37 cellular contexts compared by ENCODE assay signal in the genomic region with DNA sequence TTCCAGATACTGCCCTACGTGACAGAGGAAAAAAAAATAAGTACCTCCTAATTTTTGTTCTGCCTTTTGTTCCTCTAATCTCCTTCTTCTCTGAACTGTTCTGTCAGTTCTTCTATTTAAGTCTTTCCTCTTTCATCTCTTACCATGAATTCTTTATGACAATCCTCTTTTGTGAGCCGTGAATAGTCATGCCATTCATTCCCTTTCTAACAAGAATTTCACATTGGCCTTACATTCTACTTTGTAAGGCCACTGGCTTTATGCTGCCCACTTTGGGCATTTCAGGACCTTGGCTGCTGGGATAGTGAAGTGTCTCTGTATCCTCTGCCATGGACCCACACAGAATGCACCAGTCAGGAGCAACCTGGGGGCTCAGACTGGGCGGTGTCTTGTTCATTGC. TPM values are rescaled to one million over a fixed set of nuclear protein-coding genes. Genes with fewer than 3 reads are reported as not detected.
"Had no signal": no experiment of that assay in that cellular context is flagged by ENCODE, and none has a peak within 500 bp of the region (broad histone marks: within the 10 kb centered on the region; RNA-seq: fewer than 3 reads in every experiment).

No MANE protein-coding gene starts in this region.

- H3K27ac ChIP-seq: cardiac muscle cell, Peyer's patch, VCaP had no signal

- DNase-seq: activated B cell treated with CpG ODN at 0.5 μM for 24 hours; activated CD4-positive, alpha-beta memory T cell treated with anti-CD3 and anti-CD28 coated beads for 36 hours; activated CD4-positive, alpha-beta T cell treated with anti-CD3 and anti-CD28 coated beads for 4 hours; activated CD4-positive, alpha-beta T cell treated with anti-CD3 and anti-CD28 coated beads, Interleukin-2, amount 50 U/mL, for 1 hour; activated CD4-positive, CD25-positive, alpha-beta regulatory T cell treated with anti-CD3 and anti-CD28 coated beads, Interleukin-2, amount 50 U/mL, for 72 hours; activated CD8-positive, alpha-beta memory T cell treated with anti-CD3 and anti-CD28 coated beads, Interleukin-2, amount 50 U/mL, for 4 hours; activated effector memory CD4-positive, alpha-beta T cell treated with Interleukin-2 at 50 U/mL for 16 hours; activated naive CD4-positive, alpha-beta T cell treated with anti-CD3 and anti-CD28 coated beads, Interleukin-2, amount 50 U/mL, for 16 hours; activated naive CD8-positive, alpha-beta T cell treated with anti-CD3 and anti-CD28 coated beads for 36 hours; activated T-cell treated with anti-CD3 and anti-CD28 coated beads for 4 hours; activated T-cell treated with anti-CD3 and anti-CD28 coated beads, Interleukin-2, amount 50 U/mL, for 4 hours; amniotic stem cell; aorta; MM.1S; MV-4-11; NCI-H1092; NCI-H146; NCI-H187; NCI-H2029 treated with DMSO at 0.1 percent for 48 hours; NCI-H2107; NCI-H2171; NCI-H510A; NCI-H526; NCI-H748 treated with DMSO at 0.1 percent for 48 hours; NK-92 treated with Interleukin-12 subunit alpha and Interleukin-12 subunit beta, amount 100 ng/mL, for 24 hours; PC-3; Peyer's patch; RPMI8226; SHP77 treated with DMSO at 0.1 percent for 48 hours; SW 1271; T-helper 1 cell; T-helper 2 cell; T-helper 9 cell had no signal

- H3K4me1 ChIP-seq: Peyer's patch had no signal

- H3K4me3 ChIP-seq: cardiac muscle cell, Peyer's patch had no signal

- H3K4me1 Mint-ChIP-seq: activated B cell treated with CpG ODN at 0.5 μM for 24 hours; activated naive CD8-positive, alpha-beta T cell treated with anti-CD3 and anti-CD28 coated beads for 36 hours; central memory CD8-positive, alpha-beta T cell had no signal

- H3K36me3 Mint-ChIP-seq: activated CD4-positive, alpha-beta memory T cell treated with anti-CD3 and anti-CD28 coated beads for 36 hours; activated naive CD8-positive, alpha-beta T cell treated with anti-CD3 and anti-CD28 coated beads for 36 hours had no signal

- H3K27me3 ChIP-seq: cardiac muscle cell, Peyer's patch had no signal

- H3K36me3 ChIP-seq: cardiac muscle cell, Peyer's patch had no signal

- ATAC-seq: activated T-cell treated with anti-CD3 and anti-CD28 coated beads, Interleukin-2, amount 50 U/mL, for 4 hours; PC-3 had no signal

- H3K9me3 Mint-ChIP-seq: activated B cell treated with CpG ODN at 0.5 μM for 24 hours; activated CD4-positive, alpha-beta memory T cell treated with anti-CD3 and anti-CD28 coated beads for 36 hours; activated naive CD8-positive, alpha-beta T cell treated with anti-CD3 and anti-CD28 coated beads for 36 hours; activated T-cell treated with anti-CD3 and anti-CD28 coated beads, Interleukin-2, amount 50 U/mL, for 4 hours; central memory CD8-positive, alpha-beta T cell had no signal

- H3K9me3 ChIP-seq: Peyer's patch had no signal

- H3K27ac Mint-ChIP-seq: activated B cell treated with CpG ODN at 0.5 μM for 24 hours; activated CD4-positive, alpha-beta memory T cell treated with anti-CD3 and anti-CD28 coated beads for 36 hours; activated naive CD8-positive, alpha-beta T cell treated with anti-CD3 and anti-CD28 coated beads for 36 hours had no signal

- H3K27me3 Mint-ChIP-seq: activated B cell treated with CpG ODN at 0.5 μM for 24 hours; activated CD4-positive, alpha-beta memory T cell treated with anti-CD3 and anti-CD28 coated beads for 36 hours had no signal

- H3K4me3 Mint-ChIP-seq: activated B cell treated with CpG ODN at 0.5 μM for 24 hours; activated CD4-positive, alpha-beta memory T cell treated with anti-CD3 and anti-CD28 coated beads for 36 hours; activated naive CD8-positive, alpha-beta T cell treated with anti-CD3 and anti-CD28 coated beads for 36 hours; activated T-cell treated with anti-CD3 and anti-CD28 coated beads, Interleukin-2, amount 50 U/mL, for 4 hours; central memory CD8-positive, alpha-beta T cell had no signal

RNA-seq across cellular contexts. Expression of a gene that starts 52.9 kb away (rescaled TPM):
- total RNA-seq: activated B cell treated with CpG ODN at 0.5 μM for 24 hours; activated CD4-positive, alpha-beta memory T cell treated with anti-CD3 and anti-CD28 coated beads for 36 hours; activated naive CD8-positive, alpha-beta T cell treated with anti-CD3 and anti-CD28 coated beads for 36 hours; activated T-cell treated with anti-CD3 and anti-CD28 coated beads, Interleukin-2, amount 50 U/mL, for 4 hours; cardiac muscle cell; chondrocyte had no signal
- polyA plus RNA-seq: aorta had no signal
